18 cellular contexts compared by ENCODE assay signal in the genomic region with DNA sequence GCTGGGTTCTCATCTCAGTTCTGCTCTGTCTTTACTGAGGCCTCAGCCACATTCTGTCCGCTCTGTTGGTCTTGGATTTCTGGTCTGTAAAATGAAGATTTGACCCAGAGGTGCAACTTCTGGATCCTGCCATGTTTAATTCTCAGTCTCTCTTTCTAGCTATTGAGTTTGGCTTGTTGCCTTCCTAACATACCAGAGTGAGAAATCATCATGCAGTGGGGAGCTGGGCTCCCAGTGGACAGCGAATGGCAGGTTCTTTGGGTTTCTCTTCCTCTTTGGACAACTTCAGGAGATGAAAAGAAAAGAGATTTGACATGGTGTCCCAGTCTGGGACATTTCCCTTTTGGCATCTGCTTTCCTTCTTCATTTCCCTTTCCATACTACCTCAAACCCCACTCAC.
DNase-seq lines count a peak whose midpoint lies in the region; FAIRE-seq and TF ChIP-seq lines count a peak whose summit lies in the region.
"Had no signal": no experiment of that assay in that cellular context is flagged by ENCODE, and none has a peak within 500 bp of the region (broad histone marks: within the 10 kb centered on the region; RNA-seq: fewer than 3 reads in every experiment).

No MANE protein-coding gene starts in this region.

- no peaks in the 10 kb centered on the region for H4K20me1 ChIP-seq in osteoblast (ENCODE audit: insufficient read depth, low read length)

- POLR2A ChIA-PET in RWPE1 (lab: Yijun Ruan, JAX; ENCODE audit: low non-redundant PET) = interaction anchor here (0.6 kb wide), 1 partner anchor 10 kb away, joined by 3 read pairs; no protein-coding TSS in a partner anchor

- H3K27ac ChIP-seq in RWPE1 (no peak overlapping the region), osteoblast (ENCODE audit: low read depth, low read length) (no peak overlapping the region)
- H3K27ac ChIP-seq: transverse colon had no signal

- no peaks in the 10 kb centered on the region for H3K79me2 ChIP-seq in osteoblast (ENCODE audit: insufficient read depth, low read length)

- no peaks in the 10 kb centered on the region for H3K36me3 ChIP-seq in osteoblast (ENCODE audit: insufficient read depth, low read length)
- H3K36me3 ChIP-seq: transverse colon had no signal

- TF ChIP-seq CTCF in RWPE1 (conservative IDR thresholded peaks at IDR 0.05; ENCODE audit: low read depth) (no peak), epithelial cell of esophagus (IDR thresholded peaks at IDR 0.05; ENCODE audit: insufficient read depth, low read depth, low read length, missing control alignments) (no peak), osteoblast (IDR thresholded peaks at IDR 0.05; ENCODE audit: extremely low read depth, low read depth, low read length) (no peak)

- no peaks in the 10 kb centered on the region for H3K9me3 ChIP-seq in osteoblast (ENCODE audit: low read depth, low read length)
- H3K9me3 ChIP-seq: transverse colon had no signal

- no peak overlapping the region for H3K4me3 ChIP-seq in epithelial cell of esophagus (ENCODE audit: low read length)
- H3K4me3 ChIP-seq in osteoblast (ENCODE audit: insufficient read depth, low read length) = no peak overlapping the region
- H3K4me3 ChIP-seq: transverse colon had no signal

- FAIRE-seq in RCC 7860 (lab: Jason Lieb, UNC) = no peak
- FAIRE-seq: islet of Langerhans, TTC549 had no signal

- peaks cover 9% of the 10 kb centered on the region for H3K4me1 ChIP-seq in osteoblast (ENCODE audit: insufficient read depth, low read length)
- H3K4me1 ChIP-seq: transverse colon had no signal

- peak overlapping the region; percentile 57 for H3K4me2 ChIP-seq in osteoblast (ENCODE audit: insufficient read depth, low read length)

- CTCF ChIA-PET in RWPE1 (lab: Yijun Ruan, JAX) = no interaction called here

- DNase-seq in EL (peak; percentile 78), RWPE1 (ENCODE audit: low spot score) (peak; percentile 77), epithelial cell of esophagus (ENCODE audit: low read depth) (peak; percentile 62), osteoblast (ENCODE audit: insufficient read length, low spot score, missing footprints) (peak; percentile 86), GF-D8 (lab: John Stamatoyannopoulos, UW) (no peak), NCI-H510A treated with DMSO at 0.1 percent for 48 hours (lab: John Stamatoyannopoulos, UW) (no peak), NCI-H2029 treated with DMSO at 0.1 percent for 48 hours (lab: John Stamatoyannopoulos, UW) (no peak), RCC 7860 (ENCODE audit: low spot score) (no peak)
- DNase-seq: activated CD4-positive, alpha-beta T cell treated with anti-CD3 and anti-CD28 coated beads, Interleukin-2, amount 50 U/mL, for 4 hours; activated T-cell treated with anti-CD3 and anti-CD28 coated beads, Interleukin-2, amount 50 U/mL, for 72 hours; amniotic stem cell; GOT3; midbrain; NCI-H1092 treated with DMSO at 0.1 percent for 48 hours; NCI-H2227 treated with DMSO at 0.1 percent for 48 hours; transverse colon had no signal

- H3K27me3 ChIP-seq in osteoblast (ENCODE audit: insufficient read depth, low read length) = no peaks in the 10 kb centered on the region
- H3K27me3 ChIP-seq: transverse colon had no signal

- H2AFZ ChIP-seq in osteoblast (ENCODE audit: low read length) = no peak overlapping the region

Comparison
In these comparisons a context has a peak if more than half of its experiments do, and no peak if none do; other contexts are left out.
1. DNase-seq: peak in EL (single experiment), RWPE1 (single experiment), epithelial cell of esophagus (single experiment) and osteoblast (single experiment); none in GF-D8 (single experiment), NCI-H510A treated with DMSO at 0.1 percent for 48 hours (single experiment), NCI-H2029 treated with DMSO at 0.1 percent for 48 hours (single experiment) and RCC 7860 (single experiment).